Comparison of ENCODE assay signal across 1 cellular context in genomic region chr14:102525213-102526143, GRCh38.
A peak's percentile ranks its signal among the peaks of the same experiment; 100 is the strongest.
TF ChIP-seq lines count a peak whose summit lies in the region.

No MANE protein-coding gene starts in this region.

TF ChIP-seq in HEK293, 187 proteins besides CTCF, POLR2A, EP300 and RAD21 (continued from another document):
- peak; percentile 47 for TF ChIP-seq PATZ1 (tag by site-specific recombination; IDR thresholded peaks at IDR 0.05)
- TF ChIP-seq ZNF366 (tag by site-specific recombination; conservative IDR thresholded peaks at IDR 0.05) = peak; percentile 100
- TF ChIP-seq REST (tag by site-specific recombination; IDR thresholded peaks at IDR 0.05) = no peak; the same call in none of the 2 replicates
- TF ChIP-seq PRDM10 (tag by site-specific recombination; IDR thresholded peaks at IDR 0.05) = peak; percentile 93
- peak; percentile 41 for TF ChIP-seq SP2 (tag by site-specific recombination; IDR thresholded peaks at IDR 0.05)
- no peak for TF ChIP-seq ZNF133 (tag by site-specific recombination; IDR thresholded peaks at IDR 0.05)
- TF ChIP-seq ZNF223 (tag by site-specific recombination; IDR thresholded peaks at IDR 0.05) = no peak
- TF ChIP-seq ZNF146 (tag by site-specific recombination; IDR thresholded peaks at IDR 0.05) = 0 out of 2 replicates have a peak, but pooled peaks have one; percentile 8
- no peak for TF ChIP-seq ZNF140 (tag by site-specific recombination; IDR thresholded peaks at IDR 0.05)
- peak; percentile 16; the same call in 1 of the 2 replicates for TF ChIP-seq SCRT1 (tag by site-specific recombination; IDR thresholded peaks at IDR 0.05; ENCODE audit: borderline replicate concordance)
- no peak for TF ChIP-seq ZNF585B (tag by site-specific recombination; IDR thresholded peaks at IDR 0.05)
- TF ChIP-seq OVOL3 (tag by site-specific recombination; IDR thresholded peaks at IDR 0.05) = no peak
- 0 out of 2 replicates have a peak, but pooled peaks have one; percentile 46 for TF ChIP-seq ZNF777 (tag by site-specific recombination; IDR thresholded peaks at IDR 0.05; ENCODE audit: borderline replicate concordance)
